ENCODE assay signal across 11 cellular contexts in the genomic region with DNA sequence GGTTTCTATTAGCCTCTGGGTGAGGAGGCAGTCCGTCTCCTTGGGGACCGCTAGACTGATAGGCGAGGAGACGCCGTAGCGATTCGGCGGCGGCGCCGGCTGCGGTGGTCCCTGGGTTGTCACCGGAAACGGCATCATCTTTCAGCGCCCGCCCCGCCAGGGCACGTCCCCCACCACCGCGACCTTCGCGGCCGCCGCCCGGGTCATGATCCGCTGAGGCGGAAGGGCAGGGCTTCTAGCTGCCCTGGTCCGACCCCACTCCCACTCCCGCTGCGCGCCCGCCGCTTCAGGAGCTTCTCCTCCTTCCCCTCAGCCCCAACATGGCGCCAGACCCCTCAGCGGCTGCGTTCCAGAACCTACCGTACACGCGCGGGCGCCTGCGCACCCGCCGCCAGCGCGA. TPM values are rescaled to one million over a fixed set of nuclear protein-coding genes. Genes with fewer than 3 reads are reported as not detected.
DNase-seq lines count a peak whose midpoint lies in the region; ATAC-seq, FAIRE-seq and TF ChIP-seq lines count a peak whose summit lies in the region.
"Had no signal": no experiment of that assay in that cellular context is flagged by ENCODE, and none has a peak within 500 bp of the region (broad histone marks: within the 10 kb centered on the region; RNA-seq: fewer than 3 reads in every experiment).

Gene PAPOLB, minus strand, starts transcription at position 358 of the 400 bp plus-strand sequence. Its CDS starts 220 bp downstream, at position 138.

- H3K4me1 ChIP-seq in CD8-positive, alpha-beta T cell (ENCODE audit: insufficient read depth, low read length): no peaks in the 10 kb centered on the region
- peaks cover 0 to 9% (median 0%) of the 10 kb centered on the region in 4 donors for H3K4me1 ChIP-seq in sigmoid colon

- intact Hi-C loops in CD8-positive, alpha-beta T cell (cut with DNase I, micrococcal nuclease): no loop called here
- intact Hi-C loops in activated CD8-positive, alpha-beta T cell treated with anti-CD3 and anti-CD28 coated beads for 36 hours (cut with micrococcal nuclease): no loop called here
- intact Hi-C loops in Right ventricle myocardium superior (cut with DNase I) (no loop called here), sigmoid colon (cut with DNase I) (loop anchor here (2.0 kb wide), 1 partner anchor 57 kb away; no protein-coding TSS in a partner anchor)

- H3K27ac ChIP-seq in CD8-positive, alpha-beta T cell (ENCODE audit: low read depth, low read length): no peak within 1 kb of the TSS
- no peak within 1 kb of the TSS for H3K27ac ChIP-seq in sigmoid colon

- TF ChIP-seq EP300 in sigmoid colon (IDR thresholded peaks at IDR 0.05): no peak

- TF ChIP-seq POLR2A in sigmoid colon (IDR thresholded peaks at IDR 0.05): no peak

- H3K27me3 Mint-ChIP-seq in CD8-positive, alpha-beta T cell (ENCODE audit: low read depth): peaks cover 29% of the 10 kb centered on the region
- peaks cover 26% of the 10 kb centered on the region for H3K27me3 Mint-ChIP-seq in activated CD8-positive, alpha-beta T cell treated with anti-CD3 and anti-CD28 coated beads for 36 hours

- H3K4me3 ChIP-seq in CD8-positive, alpha-beta T cell (ENCODE audit: low read depth, low read length): peak within 1 kb of the TSS; percentile 30
- peak within 1 kb of the TSS; percentile 12 to 52 (median 42) for H3K4me3 ChIP-seq in sigmoid colon

- H3K4me3 Mint-ChIP-seq in CD8-positive, alpha-beta T cell: peak within 1 kb of the TSS; percentile 74
- H3K4me3 Mint-ChIP-seq in activated CD8-positive, alpha-beta T cell treated with anti-CD3 and anti-CD28 coated beads for 36 hours: peak within 1 kb of the TSS; percentile 52

- no peak for FAIRE-seq in frontal cortex (lab: Jason Lieb, UNC)
- FAIRE-seq: bronchial epithelial cell had no signal

- peaks cover 6% of the 10 kb centered on the region for H3K4me1 Mint-ChIP-seq in CD8-positive, alpha-beta T cell (ENCODE audit: low read depth)
- no peaks in the 10 kb centered on the region for H3K4me1 Mint-ChIP-seq in activated CD8-positive, alpha-beta T cell treated with anti-CD3 and anti-CD28 coated beads for 36 hours (ENCODE audit: low read depth)

- no peaks in the 10 kb centered on the region for H3K9me3 ChIP-seq in CD8-positive, alpha-beta T cell (ENCODE audit: low read length)
- peaks cover 0 to 7% (median 0%) of the 10 kb centered on the region in 4 donors for H3K9me3 ChIP-seq in sigmoid colon

- H3K36me3 Mint-ChIP-seq in CD8-positive, alpha-beta T cell: no peaks in the 10 kb centered on the region
- peaks cover 2% of the 10 kb centered on the region for H3K36me3 Mint-ChIP-seq in activated CD8-positive, alpha-beta T cell treated with anti-CD3 and anti-CD28 coated beads for 36 hours (ENCODE audit: low read depth)

- POLR2A ChIA-PET in CD8-positive, alpha-beta T cell (lab: Charles Lee): no interaction called here
- POLR2A ChIA-PET in activated CD8-positive, alpha-beta T cell treated with anti-CD3 and anti-CD28 coated beads for 36 hours (lab: Charles Lee): no interaction called here

- H3K9me3 Mint-ChIP-seq in CD8-positive, alpha-beta T cell: peaks cover 11% of the 10 kb centered on the region
- H3K9me3 Mint-ChIP-seq in activated CD8-positive, alpha-beta T cell treated with anti-CD3 and anti-CD28 coated beads for 36 hours: peaks cover 2% of the 10 kb centered on the region

- H3K36me3 ChIP-seq in CD8-positive, alpha-beta T cell (ENCODE audit: insufficient read depth, low read length): no peaks in the 10 kb centered on the region
- H3K36me3 ChIP-seq in sigmoid colon: no peaks in the 10 kb centered on the region

- ATAC-seq in CD8-positive, alpha-beta T cell: peak; percentile 76
- peak; percentile 87 for ATAC-seq in activated CD8-positive, alpha-beta T cell treated with anti-CD3 and anti-CD28 coated beads for 36 hours
- ATAC-seq in Right ventricle myocardium superior (ENCODE audit: poor library complexity): peak; percentile 46
- no peak for ATAC-seq in GM21825 (IDR thresholded peaks at IDR 0.05; ENCODE audit: unreplicated experiment)

- peak in 6 of 7 experiments; percentile 12 to 57 (median 28) for DNase-seq in CD8-positive, alpha-beta T cell
- peak; percentile 67 for DNase-seq in activated CD8-positive, alpha-beta T cell treated with anti-CD3 and anti-CD28 coated beads for 36 hours
- no peak for DNase-seq in Right ventricle myocardium superior
- DNase-seq in sigmoid colon: no peak
- no peak for DNase-seq in SIG-M5 treated with dmso at 0.1 percent for 504 hours (lab: John Stamatoyannopoulos, UW; ENCODE audit: unreplicated experiment)
- DNase-seq in NCI-H1694 treated with DMSO at 0.1 percent for 48 hours (lab: John Stamatoyannopoulos, UW): no peak
- DNase-seq in frontal cortex (ENCODE audit: low spot score in 2 of 2): no peak
- DNase-seq: NCI-H2081 treated with DMSO at 0.1 percent for 48 hours had no signal

- CTCF ChIA-PET in CD8-positive, alpha-beta T cell (lab: Charles Lee): no interaction called here
- CTCF ChIA-PET in activated CD8-positive, alpha-beta T cell treated with anti-CD3 and anti-CD28 coated beads for 36 hours (lab: Charles Lee): interaction anchor here (1.0 kb wide), 1 partner anchor 112 kb away, joined by 3 read pairs; no protein-coding TSS in a partner anchor

- TF ChIP-seq CTCF in CD8-positive, alpha-beta T cell (IDR thresholded peaks at IDR 0.05): no peak
- TF ChIP-seq CTCF in activated CD8-positive, alpha-beta T cell treated with anti-CD3 and anti-CD28 coated beads for 36 hours (IDR thresholded peaks at IDR 0.05): no peak
- TF ChIP-seq CTCF in sigmoid colon (IDR thresholded peaks at IDR 0.05): no peak

- 25 to 62% methylated on average over 46 of the region's 46 CpGs for WGBS in sigmoid colon, 2 donors

- peaks cover 14% of the 10 kb centered on the region for H3K27me3 ChIP-seq in CD8-positive, alpha-beta T cell (ENCODE audit: insufficient read depth, low read length)
- H3K27me3 ChIP-seq in sigmoid colon: peaks cover 0 to 5% (median 0%) of the 10 kb centered on the region in 3 donors

- peak within 1 kb of the TSS; percentile 71 for H3K27ac Mint-ChIP-seq in CD8-positive, alpha-beta T cell
- H3K27ac Mint-ChIP-seq in activated CD8-positive, alpha-beta T cell treated with anti-CD3 and anti-CD28 coated beads for 36 hours: no peak within 1 kb of the TSS

RNA-seq across cellular contexts. Expression of gene PAPOLB, which starts in this region (rescaled TPM):
- not detected for total RNA-seq in CD8-positive, alpha-beta T cell
- not detected for total RNA-seq in activated CD8-positive, alpha-beta T cell treated with anti-CD3 and anti-CD28 coated beads for 36 hours
- 0.05 TPM for total RNA-seq in Right ventricle myocardium superior
- 1 to 10 TPM in 1 of 4 donors, under 1 TPM in 2, not detected in 1; 0.27 to 1.1 (median 0.49) TPM for total RNA-seq in sigmoid colon
- polyA plus RNA-seq in sigmoid colon: under 1 TPM in 1 of 3 donors, not detected in 2; 0.03 TPM
- total RNA-seq in frontal cortex: 0.82 TPM
- total RNA-seq: bronchial epithelial cell; T-helper 1 cell treated with Interleukin-12 subunit alpha and Interleukin-12 subunit beta and Interleukin-4 antibody, amounts not matched to agents 30 ng/mL and 1 ng/mL, for 36 hours had no signal

Comparison
In these comparisons a context has a peak if more than half of its experiments do, and no peak if none do; other contexts are left out.
1. Peak in DNase-seq, ATAC-seq and H3K4me3 ChIP-seq in CD8-positive, alpha-beta T cell; RNA of the gene not detected or under 1 TPM.
2. Peak in DNase-seq and ATAC-seq in activated CD8-positive, alpha-beta T cell treated with anti-CD3 and anti-CD28 coated beads for 36 hours; RNA of the gene not detected or under 1 TPM.
3. Peak in ATAC-seq in Right ventricle myocardium superior; RNA of the gene not detected or under 1 TPM.